In genomic region chr20:38617011-38617829, GRCh38 we compare ENCODE assay signal across 16 cellular contexts. TPM values are rescaled to one million over a fixed set of nuclear protein-coding genes. Genes with fewer than 3 reads are reported as not detected.
DNase-seq lines count a peak whose midpoint lies in the region; ATAC-seq and TF ChIP-seq lines count a peak whose summit lies in the region.
"Had no signal": no experiment of that assay in that cellular context is flagged by ENCODE, and none has a peak within 500 bp of the region (broad histone marks: within the 10 kb centered on the region; RNA-seq: fewer than 3 reads in every experiment).

No MANE protein-coding gene starts in this region.

- TF ChIP-seq EP300 in Ishikawa (IDR thresholded peaks at IDR 0.05; ENCODE audit: borderline replicate concordance) = no peak

- H3K79me2 ChIP-seq in mesendoderm (ENCODE audit: control insufficient read depth, insufficient read depth, low read length) = peaks cover 8% of the 10 kb centered on the region

- no peak overlapping the region for H2AK5ac ChIP-seq in mesendoderm (ENCODE audit: low read length)

- no peak overlapping the region for H3K18ac ChIP-seq in mesendoderm (ENCODE audit: low read length)

- H3K4me3 Mint-ChIP-seq in Calu3 (ENCODE audit: low read depth, unreplicated experiment) = no peak overlapping the region
- H3K4me3 Mint-ChIP-seq in MCF 10A (ENCODE audit: unreplicated experiment) = no peak overlapping the region
- H3K4me3 Mint-ChIP-seq: memory B cell had no signal

- no peak for TF ChIP-seq RAD21 in Ishikawa (IDR thresholded peaks at IDR 0.05; ENCODE audit: low read depth)

- intact Hi-C loops in Calu3 (cut with micrococcal nuclease; ENCODE audit: unreplicated experiment) = no loop called here
- intact Hi-C loops in MCF 10A (cut with micrococcal nuclease) = no loop called here

- no peak overlapping the region for H2BK120ac ChIP-seq in mesendoderm (ENCODE audit: low read depth, low read length)

- peaks cover 4% of the 10 kb centered on the region for H3K36me3 Mint-ChIP-seq in Calu3 (ENCODE audit: insufficient read depth, unreplicated experiment)
- no peaks in the 10 kb centered on the region for H3K36me3 Mint-ChIP-seq in MCF 10A (ENCODE audit: insufficient read depth, unreplicated experiment)
- H3K36me3 Mint-ChIP-seq: memory B cell had no signal

- no peak overlapping the region for H3K9ac ChIP-seq in mesendoderm (ENCODE audit: low read length)
- H3K9ac ChIP-seq: BLaER1 treated with 17β-estradiol and CSF1 and Interleukin-3, amounts not matched to agents 10 nM and 100 nM had no signal

- H3K79me1 ChIP-seq in mesendoderm (ENCODE audit: low read length) = peaks cover 9% of the 10 kb centered on the region

- peak overlapping the region; percentile 26 for H3K56ac ChIP-seq in mesendoderm (ENCODE audit: low read length)

- H3K27me3 ChIP-seq in mesendoderm (ENCODE audit: insufficient read depth, low read length, poor library complexity) = no peaks in the 10 kb centered on the region
- H3K27me3 ChIP-seq: BLaER1 treated with 17β-estradiol and CSF1 and Interleukin-3, amounts not matched to agents 10 nM and 100 nM had no signal

- peaks cover 2% of the 10 kb centered on the region for H3K36me3 ChIP-seq in mesendoderm (ENCODE audit: control insufficient read depth, insufficient read depth, low read length)
- H3K36me3 ChIP-seq: BLaER1 treated with 17β-estradiol and CSF1 and Interleukin-3, amounts not matched to agents 10 nM and 100 nM had no signal

- no peak overlapping the region for H3K23ac ChIP-seq in mesendoderm (ENCODE audit: low read length)

- H3K4ac ChIP-seq in mesendoderm (ENCODE audit: low read depth, low read length) = peak overlapping the region; percentile 5

- CTCF ChIA-PET in Calu3 (lab: Charles Lee) = interaction anchor here (0.6 to 1.1 kb wide), 3 partner anchors 14 to 817 kb away, joined by 3 to 5 read pairs (median 4); no protein-coding TSS in a partner anchor
- CTCF ChIA-PET in MCF 10A (lab: Yijun Ruan, JAX) = interaction anchor here (0.6 to 0.8 kb wide), 4 partner anchors 32 to 463 kb away, joined by 3 to 6 read pairs (median 4); no protein-coding TSS in a partner anchor
- CTCF ChIA-PET in HEK293T (lab: Yijun Ruan, JAX) = no interaction called here

- H2BK5ac ChIP-seq in mesendoderm (ENCODE audit: low read length) = no peak overlapping the region

- H3K4me2 ChIP-seq in mesendoderm (ENCODE audit: low read length) = no peak overlapping the region
- H3K4me2 ChIP-seq: BLaER1 treated with 17β-estradiol and CSF1 and Interleukin-3, amounts not matched to agents 10 nM and 100 nM had no signal

- H2BK15ac ChIP-seq in mesendoderm (replicated peaks; ENCODE audit: low read depth) = no peak overlapping the region

- peaks cover 11% of the 10 kb centered on the region for H3K4me1 ChIP-seq in mesendoderm (ENCODE audit: control insufficient read depth, low read depth, low read length)
- H3K4me1 ChIP-seq: BLaER1 treated with 17β-estradiol and CSF1 and Interleukin-3, amounts not matched to agents 10 nM and 100 nM had no signal

- no peak overlapping the region for H3K27ac Mint-ChIP-seq in Calu3 (ENCODE audit: unreplicated experiment)
- H3K27ac Mint-ChIP-seq in MCF 10A (ENCODE audit: low read depth, unreplicated experiment) = no peak overlapping the region
- H3K27ac Mint-ChIP-seq: memory B cell had no signal

- BruUV-seq in Calu3 (replicated peaks; lab: Mats Ljungman, UMichigan) = no TSS peak
- BruUV-seq in MCF 10A (replicated peaks; lab: Mats Ljungman, UMichigan) = no TSS peak

- POLR2A ChIA-PET in MCF 10A (lab: Yijun Ruan, JAX) = interaction anchor here (0.6 to 1.7 kb wide), 6 partner anchors 12 to 1945 kb away, joined by 3 to 5 read pairs (median 4); no protein-coding TSS in a partner anchor
- POLR2A ChIA-PET in HEK293T (lab: Yijun Ruan, JAX) = no interaction called here

- no peak overlapping the region for H4K8ac ChIP-seq in mesendoderm (ENCODE audit: low read depth, low read length)

- DNase-seq in Calu3 (peak; percentile 55), MCF 10A (ENCODE audit: unreplicated experiment) (peak; percentile 49), mesendoderm (peak; percentile 88), HEK293T (ENCODE audit: extremely low spot score) (no peak), NCI-H446 treated with DMSO at 0.1 percent for 48 hours (lab: John Stamatoyannopoulos, UW) (no peak), C1 segment of cervical spinal cord (lab: John Stamatoyannopoulos, UW) (no peak)
- DNase-seq: activated T-cell treated with anti-CD3 and anti-CD28 coated beads, Interleukin-2, amount 50 U/mL, for 1 hour; amniotic stem cell; effector CD4-positive, alpha-beta T cell; head of caudate nucleus; NCI-H146 had no signal

- TF ChIP-seq CTCF in Calu3 (IDR thresholded peaks at IDR 0.05; ENCODE audit: unreplicated experiment) (no peak), MCF 10A (IDR thresholded peaks at IDR 0.05; ENCODE audit: unreplicated experiment) (no peak)

- no CpG with 5 or more reads among the region's 16 CpGs for WGBS in mesendoderm (ENCODE audit: extremely low coverage, insufficient coverage, low lambda C conversion rate)

- ATAC-seq in HG02763 (IDR thresholded peaks at IDR 0.05; ENCODE audit: unreplicated experiment) = no peak
- ATAC-seq: activated CD4-positive, CD25-positive, alpha-beta regulatory T cell treated with anti-CD3 and anti-CD28 coated beads, Interleukin-2, amount 50 U/mL, for 24 hours had no signal

- H3K4me3 ChIP-seq in mesendoderm (ENCODE audit: low read length) = no peak overlapping the region
- H3K4me3 ChIP-seq: BLaER1 treated with 17β-estradiol and CSF1 and Interleukin-3, amounts not matched to agents 10 nM and 100 nM had no signal

- H3K9me3 Mint-ChIP-seq in Calu3 (ENCODE audit: low read depth, unreplicated experiment) (no peaks in the 10 kb centered on the region), MCF 10A (ENCODE audit: unreplicated experiment) (no peaks in the 10 kb centered on the region)
- H3K9me3 Mint-ChIP-seq: memory B cell had no signal

- no peak overlapping the region for H3K27ac ChIP-seq in mesendoderm (ENCODE audit: low read depth, low read length)
- H3K27ac ChIP-seq: BLaER1 treated with 17β-estradiol and CSF1 and Interleukin-3, amounts not matched to agents 10 nM and 100 nM had no signal

- no peaks in the 10 kb centered on the region for H3K27me3 Mint-ChIP-seq in Calu3 (ENCODE audit: unreplicated experiment)
- H3K27me3 Mint-ChIP-seq in MCF 10A (ENCODE audit: insufficient read depth, unreplicated experiment) = peaks cover 12% of the 10 kb centered on the region

- no peaks in the 10 kb centered on the region for H3K4me1 Mint-ChIP-seq in Calu3 (ENCODE audit: low read depth, unreplicated experiment)
- peaks cover 15% of the 10 kb centered on the region for H3K4me1 Mint-ChIP-seq in MCF 10A (ENCODE audit: insufficient read depth, unreplicated experiment)
- H3K4me1 Mint-ChIP-seq: memory B cell had no signal

- no peak overlapping the region for H4K5ac ChIP-seq in mesendoderm (ENCODE audit: low read length)

TF ChIP-seq in Ishikawa, 13 proteins besides CTCF, POLR2A, EP300 and RAD21:
- TF ChIP-seq TEAD4 (IDR thresholded peaks at IDR 0.05) (peak; percentile 64), CREB1 (IDR thresholded peaks at IDR 0.05; ENCODE audit: low read depth) (no peak)
- TF ChIP-seq, protein P1, sequence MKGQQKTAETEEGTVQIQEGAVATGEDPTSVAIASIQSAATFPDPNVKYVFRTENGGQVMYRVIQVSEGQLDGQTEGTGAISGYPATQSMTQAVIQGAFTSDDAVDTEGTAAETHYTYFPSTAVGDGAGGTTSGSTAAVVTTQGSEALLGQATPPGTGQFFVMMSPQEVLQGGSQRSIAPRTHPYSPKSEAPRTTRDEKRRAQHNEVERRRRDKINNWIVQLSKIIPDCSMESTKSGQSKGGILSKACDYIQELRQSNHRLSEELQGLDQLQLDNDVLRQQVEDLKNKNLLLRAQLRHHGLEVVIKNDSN (IDR thresholded peaks at IDR 0.05) = no peak

TF ChIP-seq in HEK293T, 16 proteins besides CTCF, POLR2A, EP300 and RAD21:
- TF ChIP-seq SUZ12 (IDR thresholded peaks at IDR 0.05) = no peak
- TF ChIP-seq, protein P2, sequence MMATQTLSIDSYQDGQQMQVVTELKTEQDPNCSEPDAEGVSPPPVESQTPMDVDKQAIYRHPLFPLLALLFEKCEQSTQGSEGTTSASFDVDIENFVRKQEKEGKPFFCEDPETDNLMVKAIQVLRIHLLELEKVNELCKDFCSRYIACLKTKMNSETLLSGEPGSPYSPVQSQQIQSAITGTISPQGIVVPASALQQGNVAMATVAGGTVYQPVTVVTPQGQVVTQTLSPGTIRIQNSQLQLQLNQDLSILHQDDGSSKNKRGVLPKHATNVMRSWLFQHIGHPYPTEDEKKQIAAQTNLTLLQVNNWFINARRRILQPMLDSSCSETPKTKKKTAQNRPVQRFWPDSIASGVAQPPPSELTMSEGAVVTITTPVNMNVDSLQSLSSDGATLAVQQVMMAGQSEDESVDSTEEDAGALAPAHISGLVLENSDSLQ (IDR thresholded peaks at IDR 0.05) = no peak
- no peak for TF ChIP-seq CTBP1 (IDR thresholded peaks at IDR 0.05; ENCODE audit: borderline replicate concordance)
- TF ChIP-seq ELF4 (IDR thresholded peaks at IDR 0.05) = no peak
- TF ChIP-seq L3MBTL2 (conservative IDR thresholded peaks at IDR 0.05) = no peak
- TF ChIP-seq HDGF (IDR thresholded peaks at IDR 0.05; ENCODE audit: borderline replicate concordance) = no peak
- TF ChIP-seq FOXK2 (IDR thresholded peaks at IDR 0.05) = no peak
- TF ChIP-seq ZNF384 (IDR thresholded peaks at IDR 0.05) = no peak
- TF ChIP-seq BHLHE40 (IDR thresholded peaks at IDR 0.05; ENCODE audit: borderline replicate concordance) = no peak
- TF ChIP-seq SP1 (IDR thresholded peaks at IDR 0.05) = no peak
- no peak for TF ChIP-seq NFRKB (IDR thresholded peaks at IDR 0.05)

RNA-seq across cellular contexts. Expression of gene ARHGAP40, which starts 15.6 kb away (rescaled TPM):
- total RNA-seq in Calu3 (2022) (8.3 and 9.7 TPM in 2 replicates), MCF 10A (2022) (not detected in 2 replicates)
- polyA plus RNA-seq in mesendoderm (2013, experiment 1 of 2) = 12.3 TPM
- 13.1 TPM for polyA plus RNA-seq in mesendoderm (2013, experiment 2 of 2)

RNA-seq across cellular contexts. Expression of gene ADIG, which starts 36.2 kb away (rescaled TPM):
- total RNA-seq in Calu3 (2022) (not detected in 2 replicates), MCF 10A (2022) (not detected in 2 replicates)
- not detected for polyA plus RNA-seq in mesendoderm (2013, experiment 1 of 2)
- not detected for polyA plus RNA-seq in mesendoderm (2013, experiment 2 of 2)

Comparison
In these comparisons a context has a peak if more than half of its experiments do, and no peak if none do; other contexts are left out.
1. DNase-seq: peak in Calu3 (single experiment), MCF 10A (single experiment) and mesendoderm (single experiment); none in HEK293T (single experiment), NCI-H446 treated with DMSO at 0.1 percent for 48 hours (single experiment) and C1 segment of cervical spinal cord (0 of 14).